Comparison of ENCODE assay signal across 8 cellular contexts in genomic region chr20:59940956-59941294, GRCh38. TPM values are rescaled to one million over a fixed set of nuclear protein-coding genes. Genes with fewer than 3 reads are reported as not detected.
DNase-seq lines count a peak whose midpoint lies in the region; ATAC-seq, FAIRE-seq and TF ChIP-seq lines count a peak whose summit lies in the region.

No MANE protein-coding gene starts in this region.

- H3K27me3 ChIP-seq in heart right ventricle = no peaks in the 10 kb centered on the region
- H3K27me3 ChIP-seq in transverse colon = no peaks in the 10 kb centered on the region

- no peak for TF ChIP-seq EP300 in transverse colon (IDR thresholded peaks at IDR 0.05; ENCODE audit: low read depth)

- H3K36me3 ChIP-seq in heart right ventricle (peaks cover 0 to 42% (median 24%) of the 10 kb centered on the region in 9 donors), kidney (ENCODE audit: control insufficient read depth in 1 of 2, insufficient read depth in 2 of 2, low read length in 2 of 2) (peaks cover 4 to 21% of the 10 kb centered on the region in 2 donors), transverse colon (peaks cover 0 to 26% (median 9%) of the 10 kb centered on the region in 4 donors)

- peak overlapping the region; percentile 82 to 100 (median 96) for H3K27ac ChIP-seq in heart right ventricle
- H3K27ac ChIP-seq in kidney (ENCODE audit: low read depth in 2 of 2, low read length in 2 of 2) = peak overlapping the region; percentile 94 to 98
- peak overlapping the region; percentile 97 to 99 (median 98) for H3K27ac ChIP-seq in transverse colon

- H3K9me3 ChIP-seq in heart right ventricle (no peaks in the 10 kb centered on the region), kidney (ENCODE audit: control insufficient read depth in 1 of 2, low read length in 2 of 2) (no peaks in the 10 kb centered on the region), transverse colon (no peaks in the 10 kb centered on the region)

- DNase-seq in heart right ventricle (no peak), Right ventricle myocardium inferior (ENCODE audit: missing footprints) (no peak), kidney (no peak), transverse colon (no peak), head of caudate nucleus (no peak), NCI-H2029 (lab: John Stamatoyannopoulos, UW) (no peak)
- no peak for DNase-seq in activated T-helper 1 cell treated with anti-CD3 and anti-CD28 coated beads, Interleukin-12 subunit alpha, Interleukin-12 subunit beta, Interleukin-2, Interleukin-4 antibody, amounts not matched to agents 30 ng/mL and 10 ng/mL and 1 ng/mL, durations not matched to agents 14 hours and 24 hours and 36 hours (ENCODE audit: low spot score)

- peak overlapping the region; percentile 99 for H3K27ac Mint-ChIP-seq in activated T-helper 1 cell treated with anti-CD3 and anti-CD28 coated beads, Interleukin-12 subunit alpha, Interleukin-12 subunit beta, Interleukin-2, Interleukin-4 antibody, amounts not matched to agents 30 ng/mL and 10 ng/mL and 1 ng/mL, durations not matched to agents 14 hours and 24 hours and 36 hours

- H3K4me1 Mint-ChIP-seq in activated T-helper 1 cell treated with anti-CD3 and anti-CD28 coated beads, Interleukin-12 subunit alpha, Interleukin-12 subunit beta, Interleukin-2, Interleukin-4 antibody, amounts not matched to agents 30 ng/mL and 10 ng/mL and 1 ng/mL, durations not matched to agents 14 hours and 24 hours and 36 hours (ENCODE audit: low read depth) = peaks cover 43% of the 10 kb centered on the region

- no peak for ATAC-seq in heart right ventricle
- no peak for ATAC-seq in Right ventricle myocardium inferior
- ATAC-seq in HG02623 (IDR thresholded peaks at IDR 0.05; ENCODE audit: unreplicated experiment) = no peak

- H3K4me1 ChIP-seq in heart right ventricle (peaks cover 9 to 73% (median 66%) of the 10 kb centered on the region in 9 donors), kidney (ENCODE audit: control insufficient read depth in 1 of 2, insufficient read depth in 1 of 2, low read depth in 1 of 2, low read length in 2 of 2) (peaks cover 10 to 16% of the 10 kb centered on the region in 2 donors), transverse colon (peaks cover 28 to 46% (median 29%) of the 10 kb centered on the region in 4 donors)

- no peaks in the 10 kb centered on the region for H3K27me3 Mint-ChIP-seq in activated T-helper 1 cell treated with anti-CD3 and anti-CD28 coated beads, Interleukin-12 subunit alpha, Interleukin-12 subunit beta, Interleukin-2, Interleukin-4 antibody, amounts not matched to agents 30 ng/mL and 10 ng/mL and 1 ng/mL, durations not matched to agents 14 hours and 24 hours and 36 hours (ENCODE audit: insufficient read depth)

- intact Hi-C loops in heart right ventricle (cut with DNase I) = loop anchor here in 3 of 10 donors (5.0 to 10.0 kb wide), 2 partner anchors 94 to 106 kb away; no protein-coding TSS in a partner anchor
- intact Hi-C loops in Right ventricle myocardium inferior (cut with DNase I) = loop anchor here (10.0 kb wide), 1 partner anchor 264 kb away; no protein-coding TSS in a partner anchor
- intact Hi-C loops in activated T-helper 1 cell treated with anti-CD3 and anti-CD28 coated beads, Interleukin-12 subunit alpha, Interleukin-12 subunit beta, Interleukin-2, Interleukin-4 antibody, amounts not matched to agents 30 ng/mL and 10 ng/mL and 1 ng/mL, durations not matched to agents 14 hours and 24 hours and 36 hours (cut with micrococcal nuclease) = loop anchor here (1.0 to 5.0 kb wide), 4 partner anchors 7 to 1289 kb away; partner anchors contain the start of gene STX16
- intact Hi-C loops in kidney (cut with DNase I) = no loop called here
- intact Hi-C loops in transverse colon (cut with DNase I; ENCODE audit: low total_unique reads) = no loop called here
- intact Hi-C loops in head of caudate nucleus (cut with DNase I) = loop anchor here (5.0 kb wide), 1 partner anchor 116 kb away; no protein-coding TSS in a partner anchor

- FAIRE-seq in kidney (lab: Jason Lieb, UNC) = no peak

- in situ Hi-C loops in transverse colon (cut with MboI; ENCODE audit: low pct_ligation_motif_present in 1 of 4, low pct_unique_long_range_greater_than_20kb in 1 of 4, low sequenced_read_pairs in 3 of 4) = no loop called here

- peaks cover 31% of the 10 kb centered on the region for H3K36me3 Mint-ChIP-seq in activated T-helper 1 cell treated with anti-CD3 and anti-CD28 coated beads, Interleukin-12 subunit alpha, Interleukin-12 subunit beta, Interleukin-2, Interleukin-4 antibody, amounts not matched to agents 30 ng/mL and 10 ng/mL and 1 ng/mL, durations not matched to agents 14 hours and 24 hours and 36 hours (ENCODE audit: low read depth)

- no peak for TF ChIP-seq POLR2A in transverse colon (IDR thresholded peaks at IDR 0.05)

- H3K9me3 Mint-ChIP-seq in activated T-helper 1 cell treated with anti-CD3 and anti-CD28 coated beads, Interleukin-12 subunit alpha, Interleukin-12 subunit beta, Interleukin-2, Interleukin-4 antibody, amounts not matched to agents 30 ng/mL and 10 ng/mL and 1 ng/mL, durations not matched to agents 14 hours and 24 hours and 36 hours = no peaks in the 10 kb centered on the region

- no peak for TF ChIP-seq CTCF in heart right ventricle (IDR thresholded peaks at IDR 0.05)
- no peak for TF ChIP-seq CTCF in kidney (IDR thresholded peaks at IDR 0.05; ENCODE audit: borderline replicate concordance, extremely low read depth, insufficient read depth)
- no peak for TF ChIP-seq CTCF in transverse colon (IDR thresholded peaks at IDR 0.05)

- H3K9ac ChIP-seq in kidney (ENCODE audit: low read length in 2 of 2) = peak overlapping the region; percentile 69 to 86

- WGBS in heart right ventricle, 2 donors = 1% methylated on average over 4 of the region's 4 CpGs
- WGBS in transverse colon (ENCODE audit: low coverage in 1 of 2), 2 donors = 0% methylated on average over 4 of the region's 4 CpGs; no CpG with 5 or more reads in 1 of the 2 donors

- peak overlapping the region; percentile 98 for H3K4me3 Mint-ChIP-seq in activated T-helper 1 cell treated with anti-CD3 and anti-CD28 coated beads, Interleukin-12 subunit alpha, Interleukin-12 subunit beta, Interleukin-2, Interleukin-4 antibody, amounts not matched to agents 30 ng/mL and 10 ng/mL and 1 ng/mL, durations not matched to agents 14 hours and 24 hours and 36 hours

- peak overlapping the region; percentile 58 to 86 (median 76) for H3K4me3 ChIP-seq in heart right ventricle
- peak overlapping the region; percentile 75 to 98 for H3K4me3 ChIP-seq in kidney (ENCODE audit: low read length in 2 of 2)
- peak overlapping the region; percentile 32 to 74 (median 65) for H3K4me3 ChIP-seq in transverse colon

RNA-seq across cellular contexts. Expression of gene FAM217B, which starts 0.7 kb away (rescaled TPM):
- total RNA-seq in heart right ventricle (10 to 100 TPM; 16.6 to 38.3 (median 28.0) TPM), Right ventricle myocardium inferior (40.5 TPM), kidney (15.5 TPM), transverse colon (10 to 100 TPM in 1 of 4 donors, 1 to 10 TPM in 3; 2.2 to 12.2 (median 6.2) TPM)
- polyA plus RNA-seq in heart right ventricle (1 to 10 TPM; 2.4 to 8.3 TPM), kidney (ENCODE audit: insufficient read depth, low read depth, low replicate concordance) (3.2 TPM)
- 33.9 and 35.6 TPM in 2 replicates for total RNA-seq in activated T-helper 1 cell treated with anti-CD3 and anti-CD28 coated beads, Interleukin-12 subunit alpha, Interleukin-12 subunit beta, Interleukin-2, Interleukin-4 antibody, amounts not matched to agents 30 ng/mL and 10 ng/mL and 1 ng/mL, durations not matched to agents 14 hours and 24 hours and 36 hours

RNA-seq across cellular contexts. Expression of gene PPP1R3D, which starts 0.8 kb away (rescaled TPM):
- 10 to 100 TPM in 6 of 10 donors, 1 to 10 TPM in 4; 7.6 to 14.3 (median 10.1) TPM for total RNA-seq in heart right ventricle
- 1 to 10 TPM; 4.0 to 6.1 TPM for polyA plus RNA-seq in heart right ventricle
- 13.2 TPM for total RNA-seq in Right ventricle myocardium inferior
- total RNA-seq in activated T-helper 1 cell treated with anti-CD3 and anti-CD28 coated beads, Interleukin-12 subunit alpha, Interleukin-12 subunit beta, Interleukin-2, Interleukin-4 antibody, amounts not matched to agents 30 ng/mL and 10 ng/mL and 1 ng/mL, durations not matched to agents 14 hours and 24 hours and 36 hours = 7.0 and 7.6 TPM in 2 replicates
- total RNA-seq in kidney = 7.6 TPM
- 4.2 TPM for polyA plus RNA-seq in kidney (ENCODE audit: insufficient read depth, low read depth, low replicate concordance)
- total RNA-seq in transverse colon = 10 to 100 TPM in 2 of 4 donors, 1 to 10 TPM in 2; 6.0 to 17.6 (median 12.2) TPM

RNA-seq across cellular contexts. Expression of gene SYCP2, which starts 7.5 kb away (rescaled TPM):
- total RNA-seq in heart right ventricle (1 to 10 TPM in 4 of 10 donors, under 1 TPM in 6; 0.45 to 2.5 (median 0.93) TPM), Right ventricle myocardium inferior (1.4 TPM), kidney (3.0 TPM), transverse colon (1 to 10 TPM in 1 of 4 donors, under 1 TPM in 1, not detected in 2; 0.82 to 1.1 TPM)
- polyA plus RNA-seq in heart right ventricle (1 to 10 TPM in 1 of 2 donors, under 1 TPM in 1; 0.75 to 7.5 TPM), kidney (ENCODE audit: insufficient read depth, low read depth, low replicate concordance) (2.1 TPM)
- total RNA-seq in activated T-helper 1 cell treated with anti-CD3 and anti-CD28 coated beads, Interleukin-12 subunit alpha, Interleukin-12 subunit beta, Interleukin-2, Interleukin-4 antibody, amounts not matched to agents 30 ng/mL and 10 ng/mL and 1 ng/mL, durations not matched to agents 14 hours and 24 hours and 36 hours = 4.8 and 5.1 TPM in 2 replicates

RNA-seq across cellular contexts. Expression of gene CDH26, which starts 17.3 kb away (rescaled TPM):
- total RNA-seq in heart right ventricle (1 to 10 TPM in 3 of 10 donors, under 1 TPM in 7; 0.34 to 2.0 (median 0.89) TPM), Right ventricle myocardium inferior (2.3 TPM), kidney (2.4 TPM), transverse colon (1 to 10 TPM in 2 of 4 donors, not detected in 2; 1.4 to 1.9 TPM)
- polyA plus RNA-seq in heart right ventricle (1 to 10 TPM in 1 of 2 donors, under 1 TPM in 1; 0.45 to 2.4 TPM), kidney (ENCODE audit: insufficient read depth, low read depth, low replicate concordance) (0.47 TPM)
- 0.41 and 0.56 TPM in 2 replicates for total RNA-seq in activated T-helper 1 cell treated with anti-CD3 and anti-CD28 coated beads, Interleukin-12 subunit alpha, Interleukin-12 subunit beta, Interleukin-2, Interleukin-4 antibody, amounts not matched to agents 30 ng/mL and 10 ng/mL and 1 ng/mL, durations not matched to agents 14 hours and 24 hours and 36 hours

Comparison
In these comparisons a context has a peak if more than half of its experiments do, and no peak if none do; other contexts are left out.
1. intact Hi-C loops: an anchor here in Right ventricle myocardium inferior (10.0 kb wide), activated T-helper 1 cell treated with anti-CD3 and anti-CD28 coated beads, Interleukin-12 subunit alpha, Interleukin-12 subunit beta, Interleukin-2, Interleukin-4 antibody, amounts not matched to agents 30 ng/mL and 10 ng/mL and 1 ng/mL, durations not matched to agents 14 hours and 24 hours and 36 hours (1.0 to 5.0 kb wide) and head of caudate nucleus (5.0 kb wide); none called in kidney and transverse colon.